In genomic region chr6:98812220-98812619, GRCh38 we compare ENCODE assay signal across 7 cellular contexts. TPM values are rescaled to one million over a fixed set of nuclear protein-coding genes. Genes with fewer than 3 reads are reported as not detected.
"Had no signal": no experiment of that assay in that cellular context is flagged by ENCODE, and none has a peak within 500 bp of the region (broad histone marks: within the 10 kb centered on the region; RNA-seq: fewer than 3 reads in every experiment).

No MANE protein-coding gene starts in this region.

- DNase-seq: H9, HCEC 1CT, KBM-7 had no signal

- H3K4me2 ChIP-seq: GM23338 had no signal

- H2AFZ ChIP-seq: GM23338 had no signal

- H3K27ac ChIP-seq: HL-60 had no signal

- H3K4me3 ChIP-seq: GM23338 had no signal

- ATAC-seq: GM23338, HepG2 had no signal

RNA-seq across cellular contexts. Expression of gene POU3F2, which starts 22.2 kb away (rescaled TPM):
- total RNA-seq: HepG2 had no signal
- polyA plus RNA-seq: HepG2, IgD-negative memory B cell had no signal
